ENCODE assay signal across 22 cellular contexts in genomic region chr7:84638339-84638697, GRCh38.
DNase-seq lines count a peak whose midpoint lies in the region; ATAC-seq, FAIRE-seq and TF ChIP-seq lines count a peak whose summit lies in the region.
"Had no signal": no experiment of that assay in that cellular context is flagged by ENCODE, and none has a peak within 500 bp of the region (broad histone marks: within the 10 kb centered on the region; RNA-seq: fewer than 3 reads in every experiment).

No MANE protein-coding gene starts in this region.

- peaks cover 8% of the 10 kb centered on the region for H3K9me3 ChIP-seq in HUES64 (ENCODE audit: insufficient read depth, low read depth, low read length)
- peaks cover 2% of the 10 kb centered on the region for H3K9me3 ChIP-seq in keratinocyte (ENCODE audit: control insufficient read depth, low read depth, low read length)
- H3K9me3 ChIP-seq in smooth muscle cell (replicated peaks; ENCODE audit: low read depth) = no peaks in the 10 kb centered on the region
- H3K9me3 ChIP-seq: upper lobe of right lung had no signal

- peak overlapping the region; percentile 28; the same call in 1 of the 2 replicates for H3K9ac ChIP-seq in HUES64 (ENCODE audit: low read depth, low read length)
- no peak overlapping the region for H3K9ac ChIP-seq in keratinocyte (ENCODE audit: control insufficient read depth, extremely low read depth, insufficient read depth, low read length)
- H3K9ac ChIP-seq in smooth muscle cell (ENCODE audit: low read depth) = peak overlapping the region; percentile 39

- H3K36me3 ChIP-seq in HUES64 (ENCODE audit: insufficient read depth, low read length) = no peaks in the 10 kb centered on the region
- H3K36me3 ChIP-seq in keratinocyte (ENCODE audit: control insufficient read depth in 2 of 2, extremely low read depth in 1 of 2, insufficient read depth in 2 of 2, low read length in 2 of 2) = no peaks in the 10 kb centered on the region
- no peaks in the 10 kb centered on the region for H3K36me3 ChIP-seq in smooth muscle cell (ENCODE audit: low read depth)
- H3K36me3 ChIP-seq: stomach, upper lobe of right lung had no signal

- ATAC-seq in WTC11 = no peak
- no peak for ATAC-seq in GM19467 (IDR thresholded peaks at IDR 0.05; ENCODE audit: unreplicated experiment)
- ATAC-seq: Right ventricle myocardium inferior had no signal

- no peak for FAIRE-seq in keratinocyte (lab: Jason Lieb, UNC)

- peaks cover 38% of the 10 kb centered on the region for H3K9me3 Mint-ChIP-seq in WTC11

- H3K27me3 Mint-ChIP-seq in WTC11 (ENCODE audit: low read depth) = no peaks in the 10 kb centered on the region
- H3K27me3 Mint-ChIP-seq: activated naive CD8-positive, alpha-beta T cell treated with anti-CD3 and anti-CD28 coated beads, Interleukin-2, amount 10 ng/mL, durations not matched to agents 7 days and 5 days; B cell; brain; dendritic cell treated with granulocyte-macrophage colony-stimulating factor and Interleukin-4, amounts not matched to agents 40 ng/mL and 50 ng/mL, for 4 days had no signal

- dilution Hi-C loops in keratinocyte (cut with MboI; ENCODE audit: extremely low pct_ligation_motif_present, low sequenced_read_pairs) = no loop called here

- peaks cover 15% of the 10 kb centered on the region for H3K36me3 Mint-ChIP-seq in WTC11
- H3K36me3 Mint-ChIP-seq: activated naive CD8-positive, alpha-beta T cell treated with anti-CD3 and anti-CD28 coated beads, Interleukin-2, amount 10 ng/mL, durations not matched to agents 7 days and 5 days had no signal

- no peak overlapping the region for H3K4me3 Mint-ChIP-seq in WTC11
- H3K4me3 Mint-ChIP-seq: activated naive CD8-positive, alpha-beta T cell treated with anti-CD3 and anti-CD28 coated beads, Interleukin-2, amount 10 ng/mL, durations not matched to agents 7 days and 5 days; B cell; brain; dendritic cell treated with granulocyte-macrophage colony-stimulating factor and Interleukin-4, amounts not matched to agents 40 ng/mL and 50 ng/mL, for 4 days; nephron progenitor cell had no signal

- no peaks in the 10 kb centered on the region for H3F3A ChIP-seq in smooth muscle cell (ENCODE audit: low read depth)

- CTCF ChIA-PET in WTC11 (lab: Charles Lee) = interaction anchor here (1.0 to 1.6 kb wide), 2 partner anchors 11 to 691 kb away, joined by 3 to 5 read pairs; no protein-coding TSS in a partner anchor

- H3K4me1 ChIP-seq in HUES64 (ENCODE audit: insufficient read depth, low read length) (peaks cover 36% of the 10 kb centered on the region), keratinocyte (ENCODE audit: control insufficient read depth, extremely low read depth, insufficient read depth, low read length) (peaks cover 20% of the 10 kb centered on the region), smooth muscle cell (ENCODE audit: low read depth) (peaks cover 25% of the 10 kb centered on the region)
- H3K4me1 ChIP-seq: stomach had no signal

- peaks cover 28% of the 10 kb centered on the region for H3K4me1 Mint-ChIP-seq in WTC11
- H3K4me1 Mint-ChIP-seq: activated naive CD8-positive, alpha-beta T cell treated with anti-CD3 and anti-CD28 coated beads, Interleukin-2, amount 10 ng/mL, durations not matched to agents 7 days and 5 days; B cell had no signal

- DNase-seq in WTC11 (ENCODE audit: low spot score) (no peak), keratinocyte (ENCODE audit: low read depth, low spot score) (no peak), smooth muscle cell (lab: John Stamatoyannopoulos, UW; ENCODE audit: unreplicated experiment) (no peak)
- no peak for DNase-seq in activated naive CD4-positive, alpha-beta T cell (lab: John Stamatoyannopoulos, UW)
- DNase-seq in activated CD4-positive, alpha-beta T cell treated with anti-CD3 and anti-CD28 coated beads, Interleukin-2, amount 50 U/mL, for 48 hours = no peak
- DNase-seq: activated CD4-positive, alpha-beta T cell treated with anti-CD3 and anti-CD28 coated beads for 48 hours; activated naive CD8-positive, alpha-beta T cell treated with anti-CD3 and anti-CD28 coated beads, Interleukin-2, amount 10 ng/mL, durations not matched to agents 7 days and 5 days; COR-L47; DND-41; H7; NCI-H510A treated with DMSO at 0.1 percent for 48 hours; nephron progenitor cell; stimulated activated CD4-positive, alpha-beta T cell treated with anti-CD3 and anti-CD28 coated beads, Interleukin-4, amount 100 ng/mL, for 4 hours; stomach; T-helper 1 cell; upper lobe of right lung had no signal

- H3K4me3 ChIP-seq in HUES64 (ENCODE audit: low read length) (no peak overlapping the region), keratinocyte (ENCODE audit: control insufficient read depth in 2 of 3, extremely low read depth in 1 of 3, insufficient read depth in 2 of 3, low read depth in 1 of 3, low read length in 3 of 3) (no peak overlapping the region), smooth muscle cell (no peak overlapping the region)
- H3K4me3 ChIP-seq: stomach, upper lobe of right lung had no signal

- POLR2A ChIA-PET in WTC11 (lab: Charles Lee) = no interaction called here

- no peak for TF ChIP-seq CTCF in WTC11 (IDR thresholded peaks at IDR 0.05)
- TF ChIP-seq CTCF in keratinocyte (optimal IDR thresholded peaks at IDR 0.05 in 1 of 3, IDR thresholded peaks at IDR 0.05 in 1 of 3, conservative IDR thresholded peaks at IDR 0.05 in 1 of 3; ENCODE audit: extremely low read depth in 1 of 3, insufficient read depth in 2 of 3, low read length in 3 of 3) = no peak
- TF ChIP-seq CTCF in smooth muscle cell (IDR thresholded peaks at IDR 0.05; ENCODE audit: borderline replicate concordance, insufficient read depth, poor library complexity, severe bottlenecking) = no peak

- H4K20me1 ChIP-seq in keratinocyte (ENCODE audit: control insufficient read depth, extremely low read depth, insufficient read depth, low read length) (no peaks in the 10 kb centered on the region), smooth muscle cell (ENCODE audit: low read depth) (no peaks in the 10 kb centered on the region)

- H2AFZ ChIP-seq in keratinocyte (ENCODE audit: control insufficient read depth, low read length) = peak overlapping the region; percentile 71
- peak overlapping the region; percentile 67 for H2AFZ ChIP-seq in smooth muscle cell (ENCODE audit: low read depth)

- peak overlapping the region; percentile 48; the same call in 1 of the 2 replicates for H3K27ac Mint-ChIP-seq in WTC11
- H3K27ac Mint-ChIP-seq: activated naive CD8-positive, alpha-beta T cell treated with anti-CD3 and anti-CD28 coated beads, Interleukin-2, amount 10 ng/mL, durations not matched to agents 7 days and 5 days; B cell; dendritic cell treated with granulocyte-macrophage colony-stimulating factor and Interleukin-4, amounts not matched to agents 40 ng/mL and 50 ng/mL, for 4 days; nephron progenitor cell had no signal

- H3K27me3 ChIP-seq in HUES64 (ENCODE audit: insufficient read depth, low read length) (no peaks in the 10 kb centered on the region), keratinocyte (ENCODE audit: control insufficient read depth, extremely low read depth, insufficient read depth, low read length) (no peaks in the 10 kb centered on the region), smooth muscle cell (ENCODE audit: low read depth) (no peaks in the 10 kb centered on the region)
- H3K27me3 ChIP-seq: stomach, upper lobe of right lung had no signal

- H3K79me2 ChIP-seq in keratinocyte (ENCODE audit: control insufficient read depth, insufficient read depth, low read length) (no peaks in the 10 kb centered on the region), smooth muscle cell (ENCODE audit: low read depth) (no peaks in the 10 kb centered on the region)

- no peaks in the 10 kb centered on the region for H3K9me1 ChIP-seq in keratinocyte (ENCODE audit: control insufficient read depth, extremely low read depth, insufficient read depth, low read length)

- peak overlapping the region; percentile 57 for H3K27ac ChIP-seq in HUES64 (ENCODE audit: low read depth, low read length)
- peak overlapping the region; percentile 41 for H3K27ac ChIP-seq in keratinocyte (ENCODE audit: control insufficient read depth, insufficient read depth, low read length)
- H3K27ac ChIP-seq in smooth muscle cell (ENCODE audit: low read depth) = peak overlapping the region; percentile 84
- H3K27ac ChIP-seq: stomach had no signal

- peak overlapping the region; percentile 6 for H3K4me2 ChIP-seq in keratinocyte (ENCODE audit: control insufficient read depth, extremely low read depth, insufficient read depth, low read depth, low read length)
- peak overlapping the region; percentile 71 for H3K4me2 ChIP-seq in smooth muscle cell

TF ChIP-seq in WTC11, 78 proteins besides CTCF, POLR2A, EP300 and RAD21 (continues in another document):
- no peak for TF ChIP-seq EMX1 (CRISPR knock-in tag; IDR thresholded peaks at IDR 0.05)
- no peak for TF ChIP-seq SOX15 (CRISPR knock-in tag; IDR thresholded peaks at IDR 0.05)
- no peak for TF ChIP-seq ZNF281 (CRISPR knock-in tag; IDR thresholded peaks at IDR 0.05)
- TF ChIP-seq ZNF396 (CRISPR knock-in tag; IDR thresholded peaks at IDR 0.05; ENCODE audit: borderline replicate concordance) = no peak
